11 cellular contexts compared by ENCODE assay signal in the genomic region with DNA sequence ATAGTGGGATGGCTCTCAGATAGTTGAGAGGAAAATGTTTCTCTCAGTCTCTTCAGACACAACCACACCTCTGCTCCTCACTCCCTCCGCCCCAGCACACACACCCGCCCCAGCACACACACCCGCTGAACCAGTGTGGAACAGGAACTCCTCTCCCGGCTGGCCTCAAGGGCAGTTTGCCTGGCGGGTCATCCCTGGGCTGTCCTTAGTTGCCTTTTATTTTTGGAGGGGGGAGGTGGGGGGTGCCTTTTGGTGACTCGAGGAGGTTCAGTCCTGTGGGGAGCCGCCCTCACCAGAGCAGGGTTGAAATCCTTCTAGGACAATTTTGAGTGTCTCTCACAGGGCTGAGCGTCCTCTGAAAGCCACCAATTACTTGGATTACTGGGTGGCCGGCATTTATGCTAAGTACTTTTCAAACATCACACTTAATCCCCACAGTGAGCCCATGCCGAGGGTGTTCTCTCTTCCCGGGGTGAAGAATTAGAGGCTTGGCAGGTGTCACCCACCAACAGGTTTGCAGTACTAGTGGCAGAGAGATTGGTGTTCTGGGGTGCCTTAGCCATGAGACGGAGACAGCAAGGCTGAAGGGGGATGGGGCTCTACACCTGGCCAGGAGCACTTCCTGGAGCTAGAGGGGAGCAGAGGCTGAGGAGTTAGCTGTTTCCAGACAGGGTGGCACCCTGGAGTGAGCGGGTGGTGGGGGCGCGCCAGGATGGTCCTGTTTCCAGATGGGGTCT. TPM values are rescaled to one million over a fixed set of nuclear protein-coding genes. Genes with fewer than 3 reads are reported as not detected.
A peak's percentile ranks its signal among the peaks of the same experiment; 100 is the strongest.
DNase-seq lines count a peak whose midpoint lies in the region; TF ChIP-seq lines count a peak whose summit lies in the region.
"Had no signal": no experiment of that assay in that cellular context is flagged by ENCODE, and none has a peak within 500 bp of the region (broad histone marks: within the 10 kb centered on the region; RNA-seq: fewer than 3 reads in every experiment).

No MANE protein-coding gene starts in this region.

- no TSS peak for BruUV-seq in mammary epithelial cell (replicated peaks; lab: Mats Ljungman, UMichigan)

- H3K27me3 ChIP-seq in mammary epithelial cell (ENCODE audit: insufficient read depth, low read length) (peaks cover 2% of the 10 kb centered on the region), endodermal cell (ENCODE audit: control insufficient read depth, insufficient read depth, low read length, poor library complexity, severe bottlenecking) (peaks cover 19% of the 10 kb centered on the region), mesendoderm (ENCODE audit: insufficient read depth, low read length, poor library complexity) (no peaks in the 10 kb centered on the region), vagina (no peaks in the 10 kb centered on the region)

- no peak overlapping the region for H2BK15ac ChIP-seq in mesendoderm (replicated peaks; ENCODE audit: low read depth)

- peaks cover 2% of the 10 kb centered on the region for H4K20me1 ChIP-seq in mammary epithelial cell (ENCODE audit: insufficient read depth, low read length)

- no peaks in the 10 kb centered on the region for H3K79me1 ChIP-seq in mesendoderm (ENCODE audit: low read length)

- H3K18ac ChIP-seq in mesendoderm (ENCODE audit: low read length): no peak overlapping the region

- TF ChIP-seq CTCF in mammary epithelial cell (conservative IDR thresholded peaks at IDR 0.05 in 1 of 2, IDR thresholded peaks at IDR 0.05 in 1 of 2; ENCODE audit: extremely low read depth in 1 of 2, insufficient read depth in 1 of 2, low read depth in 1 of 2, low read length in 2 of 2) (no peak), endodermal cell (conservative IDR thresholded peaks at IDR 0.05) (no peak), vagina (IDR thresholded peaks at IDR 0.05) (no peak)

- H3K4me2 ChIP-seq in mammary epithelial cell (ENCODE audit: insufficient read depth, low read depth, low read length) (no peak overlapping the region), mesendoderm (ENCODE audit: low read length) (no peak overlapping the region)

- no peak overlapping the region for H3K56ac ChIP-seq in mesendoderm (ENCODE audit: low read length)

- no peak overlapping the region for H2AK5ac ChIP-seq in mesendoderm (ENCODE audit: low read length)

- H3K9ac ChIP-seq in mammary epithelial cell (ENCODE audit: insufficient read depth, low read length): no peak overlapping the region
- no peak overlapping the region for H3K9ac ChIP-seq in endodermal cell (ENCODE audit: extremely low read depth, low read length, poor library complexity, severe bottlenecking)
- no peak overlapping the region for H3K9ac ChIP-seq in mesendoderm (ENCODE audit: low read length)

- H4K5ac ChIP-seq in mesendoderm (ENCODE audit: low read length): no peak overlapping the region

- DNase-seq in T47D (ENCODE audit: low read depth in 1 of 2, low spot score in 1 of 2) (peak; percentile 44 to 47), mammary epithelial cell (no peak), endodermal cell (peak; percentile 76), mesendoderm (peak; percentile 22), vagina (ENCODE audit: extremely low spot score in 2 of 2) (no peak)
- no peak for DNase-seq in activated CD4-positive, alpha-beta T cell treated with anti-CD3 and anti-CD28 coated beads, Interleukin-2, amount 10 ng/mL, durations not matched to agents 24 days and 14 days
- DNase-seq in activated CD8-positive, alpha-beta memory T cell treated with anti-CD3 and anti-CD28 coated beads, Interleukin-2, amount 50 U/mL, for 4 hours: no peak
- DNase-seq in activated naive CD4-positive, alpha-beta T cell treated with anti-CD3 and anti-CD28 coated beads, Interleukin-2, amount 10 ng/mL, durations not matched to agents 7 days and 5 days: no peak
- DNase-seq: kidney glomerular epithelial cell, NCI-H526 treated with DMSO at 0.1 percent for 48 hours, T-helper 9 cell had no signal

- in situ Hi-C loops in T47D (cut with HindIII; ENCODE audit: low pct_unique_long_range_greater_than_20kb, low sequenced_read_pairs): no loop called here
- in situ Hi-C loops in mammary epithelial cell (cut with MboI; ENCODE audit: low sequenced_read_pairs in 2 of 2): no loop called here

- H3K4me3 Mint-ChIP-seq in endodermal cell: peak overlapping the region; percentile 55
- H3K4me3 Mint-ChIP-seq in activated CD4-positive, alpha-beta T cell treated with anti-CD3 and anti-CD28 coated beads, Interleukin-2, amount 10 ng/mL, durations not matched to agents 24 days and 14 days: no peak overlapping the region
- no peak overlapping the region for H3K4me3 Mint-ChIP-seq in activated naive CD4-positive, alpha-beta T cell treated with anti-CD3 and anti-CD28 coated beads, Interleukin-2, amount 10 ng/mL, durations not matched to agents 7 days and 5 days

- H3K27ac ChIP-seq in mammary epithelial cell (ENCODE audit: insufficient read depth, low read depth, low read length) (no peak overlapping the region), endodermal cell (ENCODE audit: low read depth, low read length) (no peak overlapping the region), mesendoderm (ENCODE audit: low read depth, low read length) (no peak overlapping the region), vagina (peak overlapping the region; percentile 93)

- dilution Hi-C loops in mammary epithelial cell (cut with HindIII; ENCODE audit: low sequenced_read_pairs): no loop called here

- no peak for TF ChIP-seq POLR2A in vagina (IDR thresholded peaks at IDR 0.05)

- H3K4me3 ChIP-seq in mammary epithelial cell (replicated peaks in 1 of 3; ENCODE audit: insufficient read depth in 1 of 3, low read depth in 2 of 3, low read length in 3 of 3) (no peak overlapping the region), endodermal cell (ENCODE audit: low read length) (no peak overlapping the region), mesendoderm (ENCODE audit: low read length) (no peak overlapping the region), vagina (no peak overlapping the region)

- no peaks in the 10 kb centered on the region for H3K9me3 Mint-ChIP-seq in endodermal cell
- H3K9me3 Mint-ChIP-seq in activated CD4-positive, alpha-beta T cell treated with anti-CD3 and anti-CD28 coated beads, Interleukin-2, amount 10 ng/mL, durations not matched to agents 24 days and 14 days: no peaks in the 10 kb centered on the region
- H3K9me3 Mint-ChIP-seq in activated naive CD4-positive, alpha-beta T cell treated with anti-CD3 and anti-CD28 coated beads, Interleukin-2, amount 10 ng/mL, durations not matched to agents 7 days and 5 days: no peaks in the 10 kb centered on the region

- no peak overlapping the region for H3K27ac Mint-ChIP-seq in endodermal cell
- H3K27ac Mint-ChIP-seq in activated CD4-positive, alpha-beta T cell treated with anti-CD3 and anti-CD28 coated beads, Interleukin-2, amount 10 ng/mL, durations not matched to agents 24 days and 14 days: no peak overlapping the region
- no peak overlapping the region for H3K27ac Mint-ChIP-seq in activated naive CD4-positive, alpha-beta T cell treated with anti-CD3 and anti-CD28 coated beads, Interleukin-2, amount 10 ng/mL, durations not matched to agents 7 days and 5 days

- CTCF ChIA-PET in mammary epithelial cell (lab: Charles Lee; ENCODE audit: low non-redundant PET): no interaction called here
- CTCF ChIA-PET in activated naive CD4-positive, alpha-beta T cell treated with anti-CD3 and anti-CD28 coated beads, Interleukin-2, amount 10 ng/mL, durations not matched to agents 7 days and 5 days (lab: Charles Lee): no interaction called here

- peaks cover 10% of the 10 kb centered on the region for H3K4me1 ChIP-seq in mammary epithelial cell (ENCODE audit: insufficient read depth, low read length)
- no peaks in the 10 kb centered on the region for H3K4me1 ChIP-seq in endodermal cell (ENCODE audit: control insufficient read depth, insufficient read depth, low read length)
- H3K4me1 ChIP-seq in mesendoderm (ENCODE audit: control insufficient read depth, low read depth, low read length): peaks cover 2% of the 10 kb centered on the region
- H3K4me1 ChIP-seq in vagina: peaks cover 34% of the 10 kb centered on the region

- H3K36me3 Mint-ChIP-seq in endodermal cell (ENCODE audit: low read depth): peaks cover 37% of the 10 kb centered on the region
- peaks cover 33% of the 10 kb centered on the region for H3K36me3 Mint-ChIP-seq in activated CD4-positive, alpha-beta T cell treated with anti-CD3 and anti-CD28 coated beads, Interleukin-2, amount 10 ng/mL, durations not matched to agents 24 days and 14 days (ENCODE audit: low read depth)
- peaks cover 23% of the 10 kb centered on the region for H3K36me3 Mint-ChIP-seq in activated naive CD4-positive, alpha-beta T cell treated with anti-CD3 and anti-CD28 coated beads, Interleukin-2, amount 10 ng/mL, durations not matched to agents 7 days and 5 days

- H3K4ac ChIP-seq in mesendoderm (ENCODE audit: low read depth, low read length): no peak overlapping the region

- H2BK120ac ChIP-seq in mesendoderm (ENCODE audit: low read depth, low read length): no peak overlapping the region

- H3K79me2 ChIP-seq in mammary epithelial cell (ENCODE audit: insufficient read depth, low read length): no peaks in the 10 kb centered on the region
- no peaks in the 10 kb centered on the region for H3K79me2 ChIP-seq in mesendoderm (ENCODE audit: control insufficient read depth, insufficient read depth, low read length)

- H2BK5ac ChIP-seq in mesendoderm (ENCODE audit: low read length): no peak overlapping the region

- no peak overlapping the region for H2AFZ ChIP-seq in mammary epithelial cell (ENCODE audit: low read depth, low read length)

- H3K36me3 ChIP-seq in mammary epithelial cell (ENCODE audit: insufficient read depth, low read length) (no peaks in the 10 kb centered on the region), endodermal cell (ENCODE audit: control insufficient read depth, insufficient read depth, low read length) (peaks cover 18% of the 10 kb centered on the region), mesendoderm (ENCODE audit: control insufficient read depth, insufficient read depth, low read length) (no peaks in the 10 kb centered on the region), vagina (peaks cover 0 to 13% of the 10 kb centered on the region in 2 donors)

- no peaks in the 10 kb centered on the region for H3K9me3 ChIP-seq in mammary epithelial cell (replicated peaks; ENCODE audit: insufficient read depth, low read length)
- H3K9me3 ChIP-seq in endodermal cell (ENCODE audit: control insufficient read depth, low read length): no peaks in the 10 kb centered on the region
- H3K9me3 ChIP-seq in vagina: no peaks in the 10 kb centered on the region

- no peak overlapping the region for H3K23ac ChIP-seq in mesendoderm (ENCODE audit: low read length)

- H3K4me1 Mint-ChIP-seq in endodermal cell: peaks cover 32% of the 10 kb centered on the region
- H3K4me1 Mint-ChIP-seq in activated CD4-positive, alpha-beta T cell treated with anti-CD3 and anti-CD28 coated beads, Interleukin-2, amount 10 ng/mL, durations not matched to agents 24 days and 14 days: peaks cover 15% of the 10 kb centered on the region
- H3K4me1 Mint-ChIP-seq in activated naive CD4-positive, alpha-beta T cell treated with anti-CD3 and anti-CD28 coated beads, Interleukin-2, amount 10 ng/mL, durations not matched to agents 7 days and 5 days: peaks cover 18% of the 10 kb centered on the region

- 66% methylated on average over 10 of the region's 15 CpGs for WGBS in mammary epithelial cell (ENCODE audit: low coverage, missing lambda C conversion rate)
- WGBS in endodermal cell (ENCODE audit: insufficient coverage in 1 of 2, insufficient read length in 1 of 2), 2 experiments: 67 to 90% methylated on average over 3 to 15 of the region's 15 CpGs
- WGBS in mesendoderm (ENCODE audit: extremely low coverage, insufficient coverage, low lambda C conversion rate): no CpG with 5 or more reads among the region's 15 CpGs

- H4K8ac ChIP-seq in mesendoderm (ENCODE audit: low read depth, low read length): no peak overlapping the region

- intact Hi-C loops in mammary epithelial cell (cut with micrococcal nuclease) (no loop called here), vagina (cut with DNase I) (loop anchor here (10.0 kb wide), 1 partner anchor 121 kb away; no protein-coding TSS in a partner anchor)
- intact Hi-C loops in activated CD4-positive, alpha-beta T cell treated with anti-CD3 and anti-CD28 coated beads, Interleukin-2, amount 10 ng/mL, durations not matched to agents 24 days and 14 days (cut with micrococcal nuclease): loop anchor here (10.0 kb wide), 1 partner anchor 541 kb away; a partner anchor contains a TSS

- H3K27me3 Mint-ChIP-seq in endodermal cell (ENCODE audit: insufficient read depth): peaks cover 23% of the 10 kb centered on the region
- H3K27me3 Mint-ChIP-seq in activated CD4-positive, alpha-beta T cell treated with anti-CD3 and anti-CD28 coated beads, Interleukin-2, amount 10 ng/mL, durations not matched to agents 24 days and 14 days: peaks cover 20% of the 10 kb centered on the region
- H3K27me3 Mint-ChIP-seq in activated naive CD4-positive, alpha-beta T cell treated with anti-CD3 and anti-CD28 coated beads, Interleukin-2, amount 10 ng/mL, durations not matched to agents 7 days and 5 days: peaks cover 46% of the 10 kb centered on the region

RNA-seq across cellular contexts. Expression of a gene that starts 2.8 kb away (rescaled TPM):
- 1 to 10 TPM in 1 of 2 donors, not detected in 1; 1.8 TPM for total RNA-seq in mammary epithelial cell
- polyA plus RNA-seq in mammary epithelial cell: not detected
- polyA minus RNA-seq in mammary epithelial cell: not detected
- 1 to 10 TPM; 1.9 to 2.5 TPM for total RNA-seq in endodermal cell
- 3.0 TPM for polyA plus RNA-seq in endodermal cell (2013, experiment 1 of 2)
- 2.8 TPM for polyA plus RNA-seq in endodermal cell (2013, experiment 2 of 2)
- polyA plus RNA-seq in mesendoderm (2013, experiment 1 of 2): 0.77 TPM
- polyA plus RNA-seq in mesendoderm (2013, experiment 2 of 2): 0.66 TPM
- 227 TPM for total RNA-seq in vagina
- 6.6 and 7.5 TPM in 2 replicates for total RNA-seq in activated CD4-positive, alpha-beta T cell treated with anti-CD3 and anti-CD28 coated beads, Interleukin-2, amount 10 ng/mL, durations not matched to agents 24 days and 14 days

RNA-seq across cellular contexts. Expression of a gene that starts 16.6 kb away (rescaled TPM):
- total RNA-seq in mammary epithelial cell (10 to 100 TPM; 13.9 to 18.8 TPM), endodermal cell (10 to 100 TPM; 18.4 to 20.5 TPM), vagina (18.9 TPM)
- polyA plus RNA-seq in mammary epithelial cell: 13.6 TPM
- 4.2 TPM for polyA minus RNA-seq in mammary epithelial cell
- 17.3 TPM for polyA plus RNA-seq in endodermal cell (2013, experiment 1 of 2)
- 18.8 TPM for polyA plus RNA-seq in endodermal cell (2013, experiment 2 of 2)
- polyA plus RNA-seq in mesendoderm (2013, experiment 1 of 2): 10.7 TPM
- 10.9 TPM for polyA plus RNA-seq in mesendoderm (2013, experiment 2 of 2)
- total RNA-seq in activated CD4-positive, alpha-beta T cell treated with anti-CD3 and anti-CD28 coated beads, Interleukin-2, amount 10 ng/mL, durations not matched to agents 24 days and 14 days: 14.4 and 15.3 TPM in 2 replicates

Comparison
In these comparisons a context has a peak if more than half of its experiments do, and no peak if none do; other contexts are left out.
1. DNase-seq: peak in T47D (2 of 2), endodermal cell (single experiment) and mesendoderm (single experiment); none in mammary epithelial cell (single experiment), vagina (0 of 2), activated CD4-positive, alpha-beta T cell treated with anti-CD3 and anti-CD28 coated beads, Interleukin-2, amount 10 ng/mL, durations not matched to agents 24 days and 14 days (single experiment), activated CD8-positive, alpha-beta memory T cell treated with anti-CD3 and anti-CD28 coated beads, Interleukin-2, amount 50 U/mL, for 4 hours (single experiment) and activated naive CD4-positive, alpha-beta T cell treated with anti-CD3 and anti-CD28 coated beads, Interleukin-2, amount 10 ng/mL, durations not matched to agents 7 days and 5 days (single experiment).
2. RNA of a gene that starts 2.8 kb away (total RNA-seq): 227 TPM in vagina (single experiment); 6.6 to 7.5 TPM in activated CD4-positive, alpha-beta T cell treated with anti-CD3 and anti-CD28 coated beads, Interleukin-2, amount 10 ng/mL, durations not matched to agents 24 days and 14 days, 1.9 to 2.5 TPM in endodermal cell and 1.8 TPM in mammary epithelial cell; every median in the first group is over 10 times any median in the second.